In the genomic region with DNA sequence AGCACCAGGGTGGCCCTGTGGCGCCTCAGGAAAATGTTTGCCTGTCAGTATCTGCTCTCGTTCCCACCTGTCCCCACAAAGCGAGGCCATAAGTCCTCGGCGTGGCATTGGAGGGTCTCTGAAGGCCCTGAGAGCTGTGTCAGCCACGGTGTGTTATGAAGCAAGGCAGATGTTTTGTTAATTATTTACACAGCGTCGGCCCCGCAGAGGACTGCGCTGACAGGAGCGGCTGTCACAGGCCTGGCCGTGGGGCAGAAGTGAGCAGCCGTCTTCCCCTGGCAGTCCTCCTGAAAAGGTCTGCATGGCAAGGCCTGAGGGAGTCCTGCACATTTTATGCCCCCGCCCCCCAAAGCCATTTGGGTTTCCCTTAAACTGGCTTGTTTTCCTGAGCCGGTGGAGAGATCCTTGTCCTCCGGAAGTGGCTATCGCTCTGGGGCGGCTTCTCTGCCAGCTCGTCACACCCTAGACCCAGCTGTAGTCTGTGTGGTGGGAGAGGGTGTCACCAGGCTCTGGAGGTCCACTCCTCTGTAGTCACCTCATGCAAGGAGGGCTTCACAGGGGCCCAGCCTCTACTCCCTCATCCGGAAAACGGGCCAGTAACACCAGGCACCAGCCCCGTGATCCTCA, we compare ENCODE assay signal across 12 cellular contexts. TPM values are rescaled to one million over a fixed set of nuclear protein-coding genes. Genes with fewer than 3 reads are reported as not detected.
DNase-seq lines count a peak whose midpoint lies in the region; TF ChIP-seq lines count a peak whose summit lies in the region.
"Had no signal": no experiment of that assay in that cellular context is flagged by ENCODE, and none has a peak within 500 bp of the region (broad histone marks: within the 10 kb centered on the region; RNA-seq: fewer than 3 reads in every experiment).

No MANE protein-coding gene starts in this region.

- peaks cover 10% of the 10 kb centered on the region for H3K79me1 ChIP-seq in trophoblast cell (ENCODE audit: low read length)

- H3K9me3 ChIP-seq in esophagus squamous epithelium (no peaks in the 10 kb centered on the region), trophoblast cell (ENCODE audit: insufficient read depth, low read depth, low read length) (no peaks in the 10 kb centered on the region)

- TF ChIP-seq CTCF in CD14-positive monocyte (IDR thresholded peaks at IDR 0.05) (no peak), esophagus squamous epithelium (IDR thresholded peaks at IDR 0.05) (no peak), GM10248 (IDR thresholded peaks at IDR 0.05; ENCODE audit: control extremely low read depth, extremely low read depth, low read depth, missing control alignments) (no peak)

- no peak overlapping the region for H3K14ac ChIP-seq in trophoblast cell (ENCODE audit: low read length)

- no peak overlapping the region for H4K12ac ChIP-seq in trophoblast cell (ENCODE audit: low read depth, low read length)

- H3K18ac ChIP-seq in trophoblast cell (ENCODE audit: low read length), result peak overlapping the region; percentile 38

- no peak overlapping the region for H2BK5ac ChIP-seq in trophoblast cell (ENCODE audit: low read depth, low read length, poor library complexity)

- peak overlapping the region; percentile 30 for H2AFZ ChIP-seq in trophoblast cell (ENCODE audit: insufficient read depth, low read length, poor library complexity)

- peaks cover 98% of the 10 kb centered on the region for H3K4me1 Mint-ChIP-seq in CD14-positive monocyte

- peaks cover 49 to 100% (median 64%) of the 10 kb centered on the region in 3 donors for H3K4me1 ChIP-seq in esophagus squamous epithelium
- H3K4me1 ChIP-seq in trophoblast cell (ENCODE audit: control insufficient read depth in 1 of 2, insufficient read depth in 2 of 2, low read length in 2 of 2), result peaks cover 40 to 52% of the 10 kb centered on the region in 2 experiments

- H3K27me3 Mint-ChIP-seq in CD14-positive monocyte (ENCODE audit: low read depth in 3 of 3), result peaks cover 0 to 2% (median 2%) of the 10 kb centered on the region in 3 donors

- H3K4me2 ChIP-seq in trophoblast cell (ENCODE audit: low read length), result no peak overlapping the region

- no peak overlapping the region for H2AK5ac ChIP-seq in trophoblast cell (ENCODE audit: low read length)

- peaks cover 0 to 7% (median 0%) of the 10 kb centered on the region in 3 donors for H3K36me3 ChIP-seq in esophagus squamous epithelium
- peaks cover 10 to 12% of the 10 kb centered on the region in 2 experiments for H3K36me3 ChIP-seq in trophoblast cell (ENCODE audit: control insufficient read depth in 1 of 2, insufficient read depth in 2 of 2, low read length in 2 of 2)

- POLR2A ChIA-PET in GM10248 (lab: Yijun Ruan, JAX), result interaction anchor here (0.7 kb wide), 1 partner anchor 18 kb away, joined by 6 read pairs; no protein-coding TSS in a partner anchor

- H3K36me3 Mint-ChIP-seq in CD14-positive monocyte, result peaks cover 35 to 38% of the 10 kb centered on the region in 2 donors
- H3K36me3 Mint-ChIP-seq: activated CD8-positive, alpha-beta memory T cell treated with anti-CD3 and anti-CD28 coated beads, Interleukin-2, amount 10 ng/mL, durations not matched to agents 7 days and 5 days; naive thymus-derived CD8-positive, alpha-beta T cell had no signal

- no peak overlapping the region for H3K23ac ChIP-seq in trophoblast cell (ENCODE audit: low read length)

- no peaks in the 10 kb centered on the region for H3K27me3 ChIP-seq in esophagus squamous epithelium
- H3K27me3 ChIP-seq in trophoblast cell (ENCODE audit: insufficient read depth, low read length), result no peaks in the 10 kb centered on the region

- H3K9me3 Mint-ChIP-seq in CD14-positive monocyte, result no peaks in the 10 kb centered on the region
- H3K9me3 Mint-ChIP-seq: CD8-positive, alpha-beta memory T cell; naive thymus-derived CD8-positive, alpha-beta T cell had no signal

- no peak overlapping the region for H3K9ac ChIP-seq in trophoblast cell (ENCODE audit: low read length)

- H3K79me2 ChIP-seq in trophoblast cell (ENCODE audit: control insufficient read depth, insufficient read depth, low read length, poor library complexity), result peaks cover 28% of the 10 kb centered on the region

- CTCF ChIA-PET in GM10248 (lab: Yijun Ruan, JAX), result interaction anchor here (0.8 to 2.4 kb wide), 5 partner anchors 12 to 137 kb away, joined by 3 to 10 read pairs (median 3); no protein-coding TSS in a partner anchor

- no peak overlapping the region for H4K91ac ChIP-seq in trophoblast cell (ENCODE audit: low read depth, low read length)

- 79 to 87% methylated on average over 15 to 16 of the region's 22 CpGs for WGBS in esophagus squamous epithelium, 2 donors
- whole genome bisulfite sequencing in trophoblast cell (ENCODE audit: extremely low coverage, insufficient coverage, insufficient read length), result no CpG with 5 or more reads among the region's 22 CpGs

- H3K4me3 ChIP-seq in esophagus squamous epithelium, result peak overlapping the region in 1 of 4 donors; percentile 17
- H3K4me3 ChIP-seq in trophoblast cell (ENCODE audit: low read depth, low read length), result no peak overlapping the region

- peak overlapping the region; percentile 15 to 85 (median 56) for H3K27ac Mint-ChIP-seq in CD14-positive monocyte
- H3K27ac Mint-ChIP-seq: activated CD8-positive, alpha-beta memory T cell treated with anti-CD3 and anti-CD28 coated beads, Interleukin-2, amount 10 ng/mL, durations not matched to agents 7 days and 5 days had no signal

- no peak overlapping the region for H4K8ac ChIP-seq in trophoblast cell (ENCODE audit: low read depth, low read length)

- no peak overlapping the region for H2BK120ac ChIP-seq in trophoblast cell (ENCODE audit: insufficient read depth, low read length, poor library complexity)

- H3K4ac ChIP-seq in trophoblast cell (ENCODE audit: low read depth, low read length), result peak overlapping the region; percentile 35

- H3K27ac ChIP-seq in esophagus squamous epithelium (peak overlapping the region in 3 of 4 donors; percentile 46 to 81 (median 52)), trophoblast cell (ENCODE audit: low read depth, low read length) (no peak overlapping the region)

- peak overlapping the region in 1 of 2 donors; percentile 35 for H3K4me3 Mint-ChIP-seq in CD14-positive monocyte
- H3K4me3 Mint-ChIP-seq: activated CD8-positive, alpha-beta memory T cell treated with anti-CD3 and anti-CD28 coated beads, Interleukin-2, amount 10 ng/mL, durations not matched to agents 7 days and 5 days; naive thymus-derived CD8-positive, alpha-beta T cell had no signal

- no peak for TF ChIP-seq POLR2A in esophagus squamous epithelium (IDR thresholded peaks at IDR 0.05)

- DNase-seq in CD14-positive monocyte (ENCODE audit: low spot score) (no peak), M059J (ENCODE audit: low read depth) (peak; percentile 24), esophagus squamous epithelium (lab: John Stamatoyannopoulos, UW) (no peak), trophoblast cell (no peak), GM10248 (ENCODE audit: extremely low spot score) (no peak), SHP77 treated with DMSO at 0.1 percent for 48 hours (lab: John Stamatoyannopoulos, UW) (no peak), AG08395 (ENCODE audit: low spot score) (no peak), cerebellar nuclear complex (lab: John Stamatoyannopoulos, UW) (no peak)
- DNase-seq: activated CD8-positive, alpha-beta memory T cell treated with anti-CD3 and anti-CD28 coated beads, Interleukin-2, amount 10 ng/mL, durations not matched to agents 7 days and 5 days; CD8-positive, alpha-beta memory T cell; naive thymus-derived CD8-positive, alpha-beta T cell; NCI-H82 had no signal

- intact Hi-C loops in CD14-positive monocyte (cut with micrococcal nuclease) (no loop called here), esophagus squamous epithelium (cut with DNase I) (no loop called here)

- no peak overlapping the region for H2BK12ac ChIP-seq in trophoblast cell (ENCODE audit: low read length)

RNA-seq across cellular contexts. Expression of a gene that starts 6.2 kb away (rescaled TPM):
- polyA plus RNA-seq in CD14-positive monocyte, result 10 to 100 TPM; 26.1 to 35.8 TPM
- 51.3 and 88.5 TPM in 2 replicates for total RNA-seq in M059J (2014; rRNA removed; shearing (Covaris generic))
- 10 to 100 TPM in 2 of 4 donors, 1 to 10 TPM in 2; 2.0 to 15.3 (median 7.3) TPM for total RNA-seq in esophagus squamous epithelium
- polyA plus RNA-seq in trophoblast cell (2013), result 51.6 and 53.5 TPM in 2 replicates
